In the genomic region with DNA sequence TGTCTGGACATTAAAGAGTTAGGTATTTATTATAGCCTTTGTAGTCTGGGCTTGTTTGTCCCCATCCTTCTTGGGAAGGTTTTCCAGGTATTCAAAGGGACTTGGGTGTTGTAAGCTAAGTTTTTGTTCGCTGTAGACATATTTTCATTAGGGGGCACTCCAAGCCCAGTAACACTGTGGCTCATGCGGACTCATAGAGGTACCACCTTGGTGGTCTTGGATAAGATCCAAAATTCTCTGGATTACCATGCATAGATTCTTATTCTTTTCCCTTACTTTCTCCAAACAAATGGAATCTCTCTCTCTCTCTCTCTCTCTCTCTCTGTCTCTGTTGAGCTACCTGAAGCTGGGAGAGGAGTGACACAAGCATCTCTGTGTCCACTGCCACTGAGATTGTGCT, we compare ENCODE assay signal across 20 cellular contexts.
"Had no signal": no experiment of that assay in that cellular context is flagged by ENCODE, and none has a peak within 500 bp of the region (broad histone marks: within the 10 kb centered on the region; RNA-seq: fewer than 3 reads in every experiment).

No MANE protein-coding gene starts in this region.

- H3K36me3 Mint-ChIP-seq: activated naive CD8-positive, alpha-beta T cell treated with anti-CD3 and anti-CD28 coated beads, Interleukin-2, amount 10 ng/mL, durations not matched to agents 7 days and 5 days; type B pancreatic cell had no signal

- H3K36me3 ChIP-seq: cardiac muscle cell, neutrophil, pancreas had no signal

- ATAC-seq: activated CD4-positive, CD25-positive, alpha-beta regulatory T cell treated with anti-CD3 and anti-CD28 coated beads, Interleukin-2, amount 50 U/mL, for 24 hours; activated CD8-positive, alpha-beta T cell treated with anti-CD3 and anti-CD28 coated beads, Interleukin-2, amount 10 ng/mL, durations not matched to agents 7 days and 5 days; left cardiac atrium; naive thymus-derived CD4-positive, alpha-beta T cell; pancreas; sciatic nerve; stimulated activated memory B cell treated with anti-CD40 and anti-IgM and Interleukin-4, amounts not matched to agents 10 μg/mL and 1 μg/mL and 100 μg/mL, for 72 hours had no signal

- H3K4me1 ChIP-seq: pancreas, testis had no signal

- H3K27ac Mint-ChIP-seq: activated CD4-positive, alpha-beta T cell treated with anti-CD3 and anti-CD28 coated beads, Interleukin-2, amount 10 ng/mL, durations not matched to agents 7 days and 5 days; activated CD8-positive, alpha-beta T cell treated with anti-CD3 and anti-CD28 coated beads, Interleukin-2, amount 10 ng/mL, durations not matched to agents 7 days and 5 days; activated naive CD8-positive, alpha-beta T cell treated with anti-CD3 and anti-CD28 coated beads, Interleukin-2, amount 10 ng/mL, durations not matched to agents 7 days and 5 days; activated T-cell treated with anti-CD3 and anti-CD28 coated beads, Interleukin-2, amount 50 U/mL, for 24 hours; activated T-helper 2 cell treated with anti-CD3 and anti-CD28 coated beads, Interferon-gamma antibody, Interleukin-2, Interleukin-4, amounts not matched to agents 10 μg/mL and 5 μg/mL and 100 μg/mL, durations not matched to agents 14 hours and 24 hours and 36 hours; naive thymus-derived CD4-positive, alpha-beta T cell; stimulated activated memory B cell treated with anti-CD40 and anti-IgM and Interleukin-4, amounts not matched to agents 10 μg/mL and 1 μg/mL and 100 μg/mL, for 72 hours; type B pancreatic cell had no signal

- H3K27me3 ChIP-seq: cardiac muscle cell, neutrophil, pancreas, testis had no signal

- H3K27ac ChIP-seq: cardiac muscle cell, neutrophil, pancreas, testis had no signal

- H3K4me3 ChIP-seq: cardiac muscle cell, pancreas, testis had no signal

- DNase-seq: activated CD4-positive, alpha-beta T cell treated with anti-CD3 and anti-CD28 coated beads, Interleukin-2, amount 10 ng/mL, durations not matched to agents 7 days and 5 days; activated CD8-positive, alpha-beta T cell treated with anti-CD3 and anti-CD28 coated beads, Interleukin-2, amount 10 ng/mL, durations not matched to agents 7 days and 5 days; activated naive CD4-positive, alpha-beta T cell treated with Interleukin-2 at 50 U/mL for 16 hours; activated naive CD8-positive, alpha-beta T cell treated with anti-CD3 and anti-CD28 coated beads, Interleukin-2, amount 10 ng/mL, durations not matched to agents 7 days and 5 days; activated T-cell treated with anti-CD3 and anti-CD28 coated beads, Interleukin-2, amount 50 U/mL, for 24 hours; amygdala; left cardiac atrium; mesendoderm; naive thymus-derived CD4-positive, alpha-beta T cell; pancreas; stimulated activated CD4-positive, alpha-beta T cell treated with anti-CD3 and anti-CD28 coated beads, Interleukin-4, amount 100 ng/mL, for 4 hours; T-helper 9 cell; testis had no signal

- H3K4me1 Mint-ChIP-seq: activated naive CD8-positive, alpha-beta T cell treated with anti-CD3 and anti-CD28 coated beads, Interleukin-2, amount 10 ng/mL, durations not matched to agents 7 days and 5 days; stimulated activated memory B cell treated with anti-CD40 and anti-IgM and Interleukin-4, amounts not matched to agents 10 μg/mL and 1 μg/mL and 100 μg/mL, for 72 hours had no signal

- H3K9me3 ChIP-seq: neutrophil, pancreas, testis had no signal

- H3K4me3 Mint-ChIP-seq: activated CD4-positive, alpha-beta T cell treated with anti-CD3 and anti-CD28 coated beads, Interleukin-2, amount 10 ng/mL, durations not matched to agents 7 days and 5 days; activated CD8-positive, alpha-beta T cell treated with anti-CD3 and anti-CD28 coated beads, Interleukin-2, amount 10 ng/mL, durations not matched to agents 7 days and 5 days; activated naive CD8-positive, alpha-beta T cell treated with anti-CD3 and anti-CD28 coated beads, Interleukin-2, amount 10 ng/mL, durations not matched to agents 7 days and 5 days; activated T-cell treated with anti-CD3 and anti-CD28 coated beads, Interleukin-2, amount 50 U/mL, for 24 hours; naive thymus-derived CD4-positive, alpha-beta T cell; stimulated activated memory B cell treated with anti-CD40 and anti-IgM and Interleukin-4, amounts not matched to agents 10 μg/mL and 1 μg/mL and 100 μg/mL, for 72 hours; type B pancreatic cell had no signal

- H3K9me3 Mint-ChIP-seq: activated T-helper 2 cell treated with anti-CD3 and anti-CD28 coated beads, Interferon-gamma antibody, Interleukin-2, Interleukin-4, amounts not matched to agents 10 μg/mL and 5 μg/mL and 100 μg/mL, durations not matched to agents 14 hours and 24 hours and 36 hours; type B pancreatic cell had no signal
